9 cellular contexts compared by ENCODE assay signal in genomic region chr6:114342086-114342825, GRCh38. TPM values are rescaled to one million over a fixed set of nuclear protein-coding genes. Genes with fewer than 3 reads are reported as not detected.
A peak's percentile ranks its signal among the peaks of the same experiment; 100 is the strongest.
DNase-seq lines count a peak whose midpoint lies in the region; ATAC-seq, FAIRE-seq and TF ChIP-seq lines count a peak whose summit lies in the region.
"Had no signal": no experiment of that assay in that cellular context is flagged by ENCODE, and none has a peak within 500 bp of the region (broad histone marks: within the 10 kb centered on the region; RNA-seq: fewer than 3 reads in every experiment).

No MANE protein-coding gene starts in this region.

- no peak overlapping the region for H4K5ac ChIP-seq in IMR-90 (ENCODE audit: low read depth, low read length)

- H2BK20ac ChIP-seq in IMR-90 (ENCODE audit: low read depth, low read length) = no peak overlapping the region

- no peak for FAIRE-seq in bronchial epithelial cell (lab: Jason Lieb, UNC)

- peaks cover 17 to 40% (median 30%) of the 10 kb centered on the region in 11 experiments for H3K27me3 ChIP-seq in BLaER1 treated with 17β-estradiol and CSF1 and Interleukin-3, amounts not matched to agents 10 nM and 100 nM
- H3K27me3 ChIP-seq in IMR-90 (ENCODE audit: control insufficient read depth, insufficient read depth, low read length) (peaks cover 27% of the 10 kb centered on the region), bronchial epithelial cell (ENCODE audit: control insufficient read depth, insufficient read depth, low read length) (peaks cover 20% of the 10 kb centered on the region), tibial artery (peaks cover 0 to 25% of the 10 kb centered on the region in 2 donors)

- no TSS peak for BruUV-seq in IMR-90 (replicated peaks; lab: Mats Ljungman, UMichigan)

- no peaks in the 10 kb centered on the region for H3K9me1 ChIP-seq in IMR-90 (ENCODE audit: insufficient read depth, low read length)

- H2AK9ac ChIP-seq in IMR-90 (replicated peaks; ENCODE audit: low read depth, low read length, poor library complexity) = peak overlapping the region; percentile 65

- intact Hi-C loops in IMR-90 (cut with micrococcal nuclease) (loop anchor here (5.0 to 10.0 kb wide), 2 partner anchors 347 to 405 kb away; no protein-coding TSS in a partner anchor), lower leg skin (cut with DNase I; ENCODE audit: low total_unique reads) (no loop called here), tibial artery (cut with DNase I; ENCODE audit: low total_unique reads) (no loop called here)

- no peak overlapping the region for H2BK5ac ChIP-seq in IMR-90 (ENCODE audit: low read depth, low read length, poor library complexity, severe bottlenecking)

- in situ Hi-C loops in IMR-90 (cut with MboI; ENCODE audit: low sequenced_read_pairs) = no loop called here

- dilution Hi-C loops in IMR-90 (cut with HindIII; ENCODE audit: low sequenced_read_pairs, unreplicated experiment) = no loop called here

- DNase-seq in IMR-90 = no peak
- no peak for DNase-seq in bronchial epithelial cell (ENCODE audit: low read depth)
- peak in 1 of 2 donors; percentile 82 for DNase-seq in lower leg skin (ENCODE audit: low spot score in 2 of 2)
- DNase-seq in tibial artery = no peak
- DNase-seq in T-helper 9 cell = no peak
- DNase-seq in stimulated activated CD8-positive, alpha-beta memory T cell treated with anti-CD3 and anti-CD28 coated beads, Interleukin-4, amount 100 ng/mL, for 48 hours = no peak
- DNase-seq in NCI-H1092 (lab: John Stamatoyannopoulos, UW) = no peak

- H2AFZ ChIP-seq in IMR-90 (replicated peaks; ENCODE audit: low read length, poor library complexity) = peak overlapping the region; percentile 87

- H3K56ac ChIP-seq in IMR-90 (ENCODE audit: extremely low read depth, insufficient read depth, low read length) = no peak overlapping the region

- H3K23ac ChIP-seq in IMR-90 (ENCODE audit: low read depth, low read length) = no peak overlapping the region

- TF ChIP-seq RAD21 in IMR-90 (IDR thresholded peaks at IDR 0.05; ENCODE audit: low read length) = no peak

- CTCF ChIA-PET in IMR-90 (lab: Yijun Ruan, JAX) = interaction anchor here (0.8 to 1.8 kb wide), 3 partner anchors 21 to 364 kb away, joined by 3 to 5 read pairs (median 4); no protein-coding TSS in a partner anchor

- H2BK15ac ChIP-seq in IMR-90 (ENCODE audit: low read depth, low read length) = no peak overlapping the region

- POLR2A ChIA-PET in IMR-90 (lab: Charles Lee; ENCODE audit: unreplicated experiment) = no interaction called here

- H3K9ac ChIP-seq in BLaER1 treated with 17β-estradiol and CSF1 and Interleukin-3, amounts not matched to agents 10 nM and 100 nM = peak overlapping the region; percentile 49 to 77 (median 63); a peak in 20 of 22 replicates
- no peak overlapping the region; the same call in 1 of the 2 replicates for H3K9ac ChIP-seq in IMR-90 (ENCODE audit: low read depth, low read length)

- H4K20me1 ChIP-seq in BLaER1 treated with 17β-estradiol and CSF1 and Interleukin-3, amounts not matched to agents 10 nM and 100 nM = peaks cover 0 to 8% (median 0%) of the 10 kb centered on the region in 11 experiments; a peak in 3 of 22 replicates
- no peaks in the 10 kb centered on the region for H4K20me1 ChIP-seq in IMR-90 (ENCODE audit: insufficient read depth, low read length)

- H2BK120ac ChIP-seq in IMR-90 (ENCODE audit: low read depth, low read length) = no peak overlapping the region

- no peak for TF ChIP-seq CTCF in IMR-90 (conservative IDR thresholded peaks at IDR 0.05; ENCODE audit: low read depth, low read length)
- TF ChIP-seq CTCF in bronchial epithelial cell (IDR thresholded peaks at IDR 0.05; ENCODE audit: insufficient read depth, low read length, severe bottlenecking) = no peak
- TF ChIP-seq CTCF in lower leg skin (IDR thresholded peaks at IDR 0.05) = no peak
- TF ChIP-seq CTCF in tibial artery (IDR thresholded peaks at IDR 0.05) = no peak

- H3K14ac ChIP-seq in IMR-90 (replicated peaks; ENCODE audit: low read depth, low read length) = no peak overlapping the region

- no peak overlapping the region for H3K4ac ChIP-seq in IMR-90 (ENCODE audit: low read depth, low read length)

- H4K91ac ChIP-seq in IMR-90 (ENCODE audit: insufficient read depth, low read depth, low read length) = no peak overlapping the region

- TF ChIP-seq POLR2A in IMR-90 (IDR thresholded peaks at IDR 0.05; ENCODE audit: low read depth, low read length) (no peak), lower leg skin (IDR thresholded peaks at IDR 0.05) (no peak)

- ATAC-seq in IMR-90 (ENCODE audit: low read depth) = peak; percentile 47

- WGBS in IMR-90 (ENCODE audit: extremely low coverage in 2 of 2, insufficient read length in 1 of 2), 2 experiments = 0% methylated on average over 34 of the region's 92 CpGs; no CpG with 5 or more reads in 1 of the 2 experiments
- 1% methylated on average over 42 to 59 of the region's 92 CpGs for WGBS in lower leg skin, 2 donors

- H3K36me3 ChIP-seq in BLaER1 treated with 17β-estradiol and CSF1 and Interleukin-3, amounts not matched to agents 10 nM and 100 nM = no peaks in the 10 kb centered on the region
- H3K36me3 ChIP-seq in IMR-90 (ENCODE audit: control insufficient read depth, insufficient read depth, low read length) = no peaks in the 10 kb centered on the region
- H3K36me3 ChIP-seq in bronchial epithelial cell (ENCODE audit: control insufficient read depth, insufficient read depth, low read length) = no peaks in the 10 kb centered on the region
- no peaks in the 10 kb centered on the region for H3K36me3 ChIP-seq in tibial artery

- H3K4me1 ChIP-seq in BLaER1 treated with 17β-estradiol and CSF1 and Interleukin-3, amounts not matched to agents 10 nM and 100 nM = peaks cover 6 to 19% (median 13%) of the 10 kb centered on the region in 10 experiments; a peak in 15 of 20 replicates
- H3K4me1 ChIP-seq in IMR-90 (ENCODE audit: control insufficient read depth, insufficient read depth, low read length) (no peaks in the 10 kb centered on the region; the same call in 1 of the 2 replicates), tibial artery (peaks cover 0 to 27% (median 20%) of the 10 kb centered on the region in 4 donors)

- H3K4me2 ChIP-seq in BLaER1 treated with 17β-estradiol and CSF1 and Interleukin-3, amounts not matched to agents 10 nM and 100 nM = peak overlapping the region; percentile 92 to 100 (median 99)
- H3K4me2 ChIP-seq in IMR-90 (ENCODE audit: low read depth, low read length) = peak overlapping the region; percentile 93

- H3K18ac ChIP-seq in IMR-90 (ENCODE audit: low read depth, low read length) = no peak overlapping the region

- no peak overlapping the region for H2AK5ac ChIP-seq in IMR-90 (ENCODE audit: low read depth, low read length)

- no peak overlapping the region for H4K8ac ChIP-seq in IMR-90 (ENCODE audit: low read depth in 2 of 2, low read length in 2 of 2)

- H3K27ac ChIP-seq in BLaER1 treated with 17β-estradiol and CSF1 and Interleukin-3, amounts not matched to agents 10 nM and 100 nM = peak overlapping the region in 1 of 11 experiments; percentile 31; a peak in 2 of 22 replicates
- no peak overlapping the region for H3K27ac ChIP-seq in IMR-90 (ENCODE audit: insufficient read depth, low read length)
- no peak overlapping the region for H3K27ac ChIP-seq in tibial artery

- H3K9me3 ChIP-seq in BLaER1 treated with 17β-estradiol and CSF1 and Interleukin-3, amounts not matched to agents 10 nM and 100 nM (replicated peaks in 1 of 11) = no peaks in the 10 kb centered on the region
- H3K9me3 ChIP-seq in IMR-90 (ENCODE audit: control insufficient read depth, insufficient read depth, low read length) = no peaks in the 10 kb centered on the region
- H3K9me3 ChIP-seq in tibial artery = no peaks in the 10 kb centered on the region

- H3K79me1 ChIP-seq in IMR-90 (ENCODE audit: low read depth in 1 of 2, low read length in 2 of 2) = no peaks in the 10 kb centered on the region

- peak overlapping the region; percentile 70 to 83 (median 75) for H3K4me3 ChIP-seq in BLaER1 treated with 17β-estradiol and CSF1 and Interleukin-3, amounts not matched to agents 10 nM and 100 nM
- H3K4me3 ChIP-seq in IMR-90 (ENCODE audit: insufficient read depth, low read depth, low read length) (peak overlapping the region; percentile 61), bronchial epithelial cell (ENCODE audit: low read depth, low read length) (peak overlapping the region; percentile 25), lower leg skin (ENCODE audit: low read depth, poor library complexity, severe bottlenecking) (peak overlapping the region; percentile 1), tibial artery (peak overlapping the region; percentile 52 to 59)

TF ChIP-seq in IMR-90, 13 proteins besides CTCF, POLR2A, EP300 and RAD21:
- TF ChIP-seq ELK1 (IDR thresholded peaks at IDR 0.05; ENCODE audit: borderline replicate concordance, low read depth, low read length) (no peak), BHLHE40 (IDR thresholded peaks at IDR 0.05; ENCODE audit: low read depth, low read length) (no peak), MAFK (IDR thresholded peaks at IDR 0.05; ENCODE audit: low read depth, low read length) (no peak), USF2 (IDR thresholded peaks at IDR 0.05; ENCODE audit: low read depth, low read length) (no peak), SMC3 (IDR thresholded peaks at IDR 0.05; ENCODE audit: low read depth, low read length) (no peak), CEBPB (IDR thresholded peaks at IDR 0.05; ENCODE audit: low read depth, low read length) (no peak), RCOR1 (IDR thresholded peaks at IDR 0.05; ENCODE audit: insufficient replicate concordance, low read length) (no peak), CHD1 (IDR thresholded peaks at IDR 0.05; ENCODE audit: low read depth, low read length) (no peak), NFE2L2 (IDR thresholded peaks at IDR 0.05; ENCODE audit: low read depth, low read length) (no peak)

RNA-seq across cellular contexts. Expression of gene HS3ST5, which starts 0.6 kb away (rescaled TPM):
- total RNA-seq in IMR-90 (2012; rRNA removed) = not detected in 2 replicates
- polyA plus RNA-seq in IMR-90 (2012; rRNA removed) = not detected in 2 replicates
- polyA plus RNA-seq in IMR-90 (2012; cell fraction: cytosol; rRNA removed) = 0.01 TPM in 2 replicates
- polyA plus RNA-seq in IMR-90 (2012; cell fraction: nucleus; rRNA removed; ENCODE audit: low replicate concordance) = 0.02 and 0.03 TPM in 2 replicates
- total RNA-seq in bronchial epithelial cell = not detected in 2 replicates
- total RNA-seq in lower leg skin = not detected
- total RNA-seq: dermis microvascular lymphatic vessel endothelial cell had no signal

Comparison
In these comparisons a context has a peak if more than half of its experiments do, and no peak if none do; other contexts are left out.
1. H3K4me3 ChIP-seq: peak in every context shown above with its lines; median percentile 75 in BLaER1 treated with 17β-estradiol and CSF1 and Interleukin-3, amounts not matched to agents 10 nM and 100 nM; 61 in IMR-90; 56 in tibial artery; 25 in bronchial epithelial cell; 1 in lower leg skin.